9 cellular contexts compared by ENCODE assay signal in the genomic region with DNA sequence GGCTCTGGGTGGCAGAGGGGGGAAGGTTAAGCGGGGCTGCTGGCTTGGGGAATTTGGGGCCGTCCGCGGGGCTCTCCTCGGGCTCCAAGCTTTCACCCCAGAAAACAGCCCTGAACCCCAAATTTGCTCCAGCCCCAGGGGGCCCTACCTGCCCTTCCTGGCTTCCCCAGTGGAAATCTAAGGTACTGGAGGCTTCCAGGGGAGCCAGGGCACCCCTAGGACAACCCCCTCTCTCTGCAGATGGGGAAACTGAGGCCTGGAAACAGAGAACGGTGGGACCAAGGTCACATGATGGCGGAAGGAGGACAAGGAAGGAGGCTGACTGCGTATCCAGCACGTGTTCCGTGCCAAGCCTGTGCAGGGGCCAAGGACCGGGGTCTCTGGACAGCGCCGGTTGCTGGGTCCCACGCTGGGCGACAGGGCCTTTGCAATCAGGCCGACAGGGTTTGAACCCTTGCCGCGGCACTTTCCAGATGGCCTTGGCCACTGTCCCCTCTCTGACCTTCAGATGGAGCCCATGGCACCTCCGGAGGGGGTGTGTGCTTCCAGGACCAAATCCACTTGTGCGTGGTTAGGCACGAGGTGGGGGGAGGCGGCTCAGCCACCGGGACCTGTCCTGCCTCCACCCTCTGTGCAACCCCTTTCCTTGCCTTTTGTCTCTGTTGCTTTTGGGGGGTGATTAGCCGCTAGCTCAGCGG.
DNase-seq lines count a peak whose midpoint lies in the region; ATAC-seq and TF ChIP-seq lines count a peak whose summit lies in the region.
"Had no signal": no experiment of that assay in that cellular context is flagged by ENCODE, and none has a peak within 500 bp of the region (broad histone marks: within the 10 kb centered on the region; RNA-seq: fewer than 3 reads in every experiment).

No MANE protein-coding gene starts in this region.

- H3K36me3 ChIP-seq in mesodermal cell (ENCODE audit: control insufficient read depth, insufficient read depth, low read length) (no peaks in the 10 kb centered on the region), urinary bladder (ENCODE audit: insufficient read depth) (no peaks in the 10 kb centered on the region)

- H3K36me3 Mint-ChIP-seq in activated naive CD4-positive, alpha-beta T cell treated with anti-CD3 and anti-CD28 coated beads, Interleukin-2, amount 50 U/mL, for 72 hours = no peaks in the 10 kb centered on the region

- H3K4me3 ChIP-seq in coronary artery (peak overlapping the region; percentile 86), mesodermal cell (ENCODE audit: extremely low read depth, insufficient read depth, low read length, poor library complexity, severe bottlenecking) (peak overlapping the region; percentile 46), urinary bladder (ENCODE audit: low read depth, low read length) (peak overlapping the region; percentile 43)

- no peak for TF ChIP-seq CTCF in coronary artery (IDR thresholded peaks at IDR 0.05)

- H3K4me1 ChIP-seq in mesodermal cell (ENCODE audit: control insufficient read depth, insufficient read depth, low read length, poor library complexity, severe bottlenecking) (peaks cover 10% of the 10 kb centered on the region), urinary bladder (ENCODE audit: insufficient read depth) (peaks cover 3% of the 10 kb centered on the region)

- H3K27ac Mint-ChIP-seq in activated naive CD4-positive, alpha-beta T cell treated with anti-CD3 and anti-CD28 coated beads, Interleukin-2, amount 50 U/mL, for 72 hours = no peak overlapping the region

- no peaks in the 10 kb centered on the region for H3K9me3 Mint-ChIP-seq in activated naive CD4-positive, alpha-beta T cell treated with anti-CD3 and anti-CD28 coated beads, Interleukin-2, amount 50 U/mL, for 72 hours

- DNase-seq in activated naive CD4-positive, alpha-beta T cell treated with anti-CD3 and anti-CD28 coated beads, Interleukin-2, amount 50 U/mL, for 72 hours (ENCODE audit: low spot score in 2 of 2) = no peak
- DNase-seq in activated naive CD4-positive, alpha-beta T cell (lab: John Stamatoyannopoulos, UW) = no peak
- DNase-seq in coronary artery (ENCODE audit: low spot score) (peak; percentile 76), activated gamma-delta T cell treated with Interleukin-2 at 50 U/mL for 16 hours (no peak), mesenteric fat pad (ENCODE audit: low spot score) (no peak)
- DNase-seq: DND-41 had no signal

- ATAC-seq in activated naive CD4-positive, alpha-beta T cell treated with anti-CD3 and anti-CD28 coated beads, Interleukin-2, amount 50 U/mL, for 72 hours = peak; percentile 14 to 24
- no peak for ATAC-seq in GM19452 (IDR thresholded peaks at IDR 0.05; ENCODE audit: unreplicated experiment)

- H3K27ac ChIP-seq in coronary artery (peak overlapping the region; percentile 79 to 85), mesodermal cell (ENCODE audit: low read depth, low read length, severe bottlenecking) (peak overlapping the region; percentile 41), urinary bladder (ENCODE audit: low read depth) (no peak overlapping the region)

- H3K9me3 ChIP-seq in mesodermal cell (ENCODE audit: control insufficient read depth, low read length) = no peaks in the 10 kb centered on the region

- 17 to 19% methylated on average over 20 to 22 of the region's 25 CpGs for WGBS in mesodermal cell (ENCODE audit: insufficient coverage in 2 of 2), 2 experiments
- WGBS in urinary bladder = 24% methylated on average over 25 of the region's 25 CpGs
